11 cellular contexts compared by ENCODE assay signal in genomic region chr4:115456228-115456627, GRCh38.
"Had no signal": no experiment of that assay in that cellular context is flagged by ENCODE, and none has a peak within 500 bp of the region (broad histone marks: within the 10 kb centered on the region; RNA-seq: fewer than 3 reads in every experiment).

No MANE protein-coding gene starts in this region.

- H3K9me3 ChIP-seq: HAP-1 had no signal

- H3K36me3 ChIP-seq: HAP-1 had no signal

- H3K4me1 ChIP-seq: HAP-1 had no signal

- FAIRE-seq: H1, H54 had no signal

- ATAC-seq: GM23338, HCT116 had no signal

- H3K27ac ChIP-seq: GM23248 had no signal

- DNase-seq: GM23248, GOT3, H7, H9, HCEC 1CT, HFFc6 had no signal

- H3K4me3 ChIP-seq: GM23248, GM23338, HAP-1 had no signal
